In the genomic region with DNA sequence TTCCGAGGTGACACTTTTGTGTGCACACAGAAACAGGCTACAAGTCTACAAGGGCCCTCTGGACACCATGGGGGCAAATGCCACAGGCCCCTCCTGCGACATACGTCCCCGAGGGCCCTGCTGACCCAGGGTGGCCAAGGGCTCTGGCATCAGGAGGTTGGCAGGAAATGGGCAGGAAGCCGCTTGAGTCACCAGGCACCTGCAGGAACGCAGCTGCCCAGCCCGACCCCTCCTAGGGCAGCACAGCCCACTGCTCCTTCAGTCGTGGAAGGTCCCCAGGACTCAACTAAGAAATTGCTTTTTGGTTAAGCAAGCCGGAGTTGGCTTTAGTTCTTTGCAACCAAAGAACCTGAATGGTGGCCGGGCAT, we compare ENCODE assay signal across 1 cellular context.
TF ChIP-seq lines count a peak whose summit lies in the region.

No MANE protein-coding gene starts in this region.

TF ChIP-seq in IMR-90, 13 proteins besides CTCF, POLR2A, EP300 and RAD21:
- TF ChIP-seq SMC3 (IDR thresholded peaks at IDR 0.05; ENCODE audit: low read depth, low read length) (no peak), CHD1 (IDR thresholded peaks at IDR 0.05; ENCODE audit: low read depth, low read length) (no peak), BHLHE40 (IDR thresholded peaks at IDR 0.05; ENCODE audit: low read depth, low read length) (no peak), MXI1 (IDR thresholded peaks at IDR 0.05; ENCODE audit: borderline replicate concordance, low read depth, low read length) (no peak), RCOR1 (IDR thresholded peaks at IDR 0.05; ENCODE audit: insufficient replicate concordance, low read length) (no peak), RFX5 (IDR thresholded peaks at IDR 0.05; ENCODE audit: low read depth, low read length) (no peak), FOS (IDR thresholded peaks at IDR 0.05; ENCODE audit: low read depth, low read length) (no peak), CEBPB (IDR thresholded peaks at IDR 0.05; ENCODE audit: low read depth, low read length) (no peak), NFE2L2 (IDR thresholded peaks at IDR 0.05; ENCODE audit: low read depth, low read length) (no peak)
TF ChIP-seq in IMR-90: peak in this region for 0.
